In the genomic region with DNA sequence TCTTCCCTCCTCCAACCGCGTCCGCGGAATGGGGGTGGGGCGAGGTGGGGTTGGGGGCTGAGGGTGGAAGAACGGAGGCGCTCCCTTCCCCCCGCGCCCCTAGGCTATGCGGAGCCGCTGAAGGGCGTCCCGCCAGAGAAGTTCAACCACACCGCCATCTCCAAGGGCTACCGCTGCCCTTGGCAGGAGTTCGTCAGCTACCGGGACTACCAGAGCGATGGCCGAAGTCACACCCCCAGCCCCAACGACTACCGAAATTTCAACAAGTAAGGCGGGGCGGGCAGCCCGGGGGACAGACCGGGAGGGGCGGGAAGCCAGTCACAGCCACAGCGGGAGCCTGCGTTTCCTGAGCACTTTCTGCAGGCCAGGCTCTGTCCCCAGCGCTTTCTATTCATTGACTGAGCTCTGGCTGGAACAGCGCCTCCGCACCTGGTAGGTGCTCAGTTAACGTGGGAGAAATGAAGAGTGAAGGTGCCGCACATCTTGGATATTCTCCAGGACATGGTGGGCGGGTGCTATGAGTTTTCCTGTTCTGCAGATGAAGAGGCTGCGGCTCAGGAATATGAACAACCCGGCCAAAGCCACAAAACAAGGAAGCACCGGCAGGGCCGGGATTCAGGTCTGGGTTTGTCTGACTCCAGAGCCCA, we compare ENCODE assay signal across 9 cellular contexts. TPM values are rescaled to one million over a fixed set of nuclear protein-coding genes. Genes with fewer than 3 reads are reported as not detected.
DNase-seq lines count a peak whose midpoint lies in the region; ATAC-seq and TF ChIP-seq lines count a peak whose summit lies in the region.
"Had no signal": no experiment of that assay in that cellular context is flagged by ENCODE, and none has a peak within 500 bp of the region (broad histone marks: within the 10 kb centered on the region; RNA-seq: fewer than 3 reads in every experiment).

No MANE protein-coding gene starts in this region.

- peak overlapping the region; percentile 88 for H3K27ac ChIP-seq in left ventricle myocardium inferior (replicated peaks)
- H3K27ac ChIP-seq: KMS-11 had no signal

- H3K36me3 ChIP-seq in left ventricle myocardium inferior: no peaks in the 10 kb centered on the region

- intact Hi-C loops in left ventricle myocardium inferior (cut with micrococcal nuclease): no loop called here

- H3K4me3 ChIP-seq in Jurkat, Clone E6-1 (ENCODE audit: low read length): peak overlapping the region; percentile 55
- peak overlapping the region; percentile 75 for H3K4me3 ChIP-seq in left ventricle myocardium inferior

- H3K9me3 ChIP-seq in left ventricle myocardium inferior (replicated peaks): no peaks in the 10 kb centered on the region

- peak; percentile 14 for DNase-seq in DMS53 treated with DMSO at 0.1 percent for 48 hours (lab: John Stamatoyannopoulos, UW; ENCODE audit: unreplicated experiment)
- no peak for DNase-seq in Jurkat, Clone E6-1 (ENCODE audit: low read depth, low spot score)
- DNase-seq in activated naive CD4-positive, alpha-beta T cell treated with anti-CD3 and anti-CD28 coated beads, Interleukin-2, amount 50 U/mL, for 16 hours: peak; percentile 31
- peak; percentile 44 for DNase-seq in left ventricle myocardium inferior
- peak; percentile 70 for DNase-seq in putamen (ENCODE audit: low spot score)
- DNase-seq in NCI-H2107 treated with DMSO at 0.1 percent for 48 hours (lab: John Stamatoyannopoulos, UW; ENCODE audit: unreplicated experiment): no peak
- no peak for DNase-seq in C1 segment of cervical spinal cord (lab: John Stamatoyannopoulos, UW)

- H3K4me1 ChIP-seq in left ventricle myocardium inferior: peaks cover 44% of the 10 kb centered on the region

- no peaks in the 10 kb centered on the region for H3K27me3 ChIP-seq in left ventricle myocardium inferior (ENCODE audit: low read depth)

- no peak for TF ChIP-seq CTCF in left ventricle myocardium inferior (IDR thresholded peaks at IDR 0.05; ENCODE audit: borderline replicate concordance)

- no peak for ATAC-seq in HG03460 (IDR thresholded peaks at IDR 0.05; ENCODE audit: unreplicated experiment)

RNA-seq across cellular contexts. Expression of a gene that starts 11.3 kb away (rescaled TPM):
- polyA plus RNA-seq in Jurkat, Clone E6-1 (2012; ENCODE audit: insufficient read depth, insufficient read length): 3.3 TPM
- total RNA-seq in left ventricle myocardium inferior: 6.2 TPM

RNA-seq across cellular contexts. Expression of a gene that starts 28.5 kb away (rescaled TPM):
- 73.5 TPM for polyA plus RNA-seq in Jurkat, Clone E6-1 (2012; ENCODE audit: insufficient read depth, insufficient read length)
- total RNA-seq in left ventricle myocardium inferior: 25.2 TPM

RNA-seq across cellular contexts. Expression of a gene that starts 31.9 kb away (rescaled TPM):
- polyA plus RNA-seq in Jurkat, Clone E6-1 (2012; ENCODE audit: insufficient read depth, insufficient read length): 1.7 TPM
- 715 TPM for total RNA-seq in left ventricle myocardium inferior

Comparison
In these comparisons a context has a peak if more than half of its experiments do, and no peak if none do; other contexts are left out.
1. DNase-seq: peak in DMS53 treated with DMSO at 0.1 percent for 48 hours (single experiment), activated naive CD4-positive, alpha-beta T cell treated with anti-CD3 and anti-CD28 coated beads, Interleukin-2, amount 50 U/mL, for 16 hours (single experiment), left ventricle myocardium inferior (single experiment) and putamen (single experiment); none in Jurkat, Clone E6-1 (single experiment), NCI-H2107 treated with DMSO at 0.1 percent for 48 hours (single experiment) and C1 segment of cervical spinal cord (0 of 14).